9 cellular contexts compared by ENCODE assay signal in genomic region chr15:33068531-33068990, GRCh38.
DNase-seq lines count a peak whose midpoint lies in the region; ATAC-seq, FAIRE-seq and TF ChIP-seq lines count a peak whose summit lies in the region.
"Had no signal": no experiment of that assay in that cellular context is flagged by ENCODE, and none has a peak within 500 bp of the region (broad histone marks: within the 10 kb centered on the region; RNA-seq: fewer than 3 reads in every experiment).

No MANE protein-coding gene starts in this region.

- no peaks in the 10 kb centered on the region for H3K36me3 ChIP-seq in Loucy (ENCODE audit: insufficient read depth, low read length)

- H3F3A ChIP-seq in Loucy (ENCODE audit: low read depth), result no peaks in the 10 kb centered on the region

- no peak overlapping the region for H3K27ac Mint-ChIP-seq in activated CD8-positive, alpha-beta T cell treated with anti-CD3 and anti-CD28 coated beads for 36 hours

- H2AFZ ChIP-seq in Loucy (ENCODE audit: low read length), result peak overlapping the region; percentile 70; the same call in 1 of the 2 replicates

- no peaks in the 10 kb centered on the region for H3K79me2 ChIP-seq in Loucy (ENCODE audit: insufficient read depth, low read length)

- peaks cover 5% of the 10 kb centered on the region for H3K27me3 Mint-ChIP-seq in activated CD8-positive, alpha-beta T cell treated with anti-CD3 and anti-CD28 coated beads for 36 hours

- no peaks in the 10 kb centered on the region for H4K20me1 ChIP-seq in Loucy (ENCODE audit: insufficient read depth, low read length, poor library complexity, severe bottlenecking)

- no peak overlapping the region for H3K4me3 Mint-ChIP-seq in activated CD8-positive, alpha-beta T cell treated with anti-CD3 and anti-CD28 coated beads for 36 hours

- H3K4me3 ChIP-seq in Loucy (ENCODE audit: low read length, poor library complexity, severe bottlenecking), result peak overlapping the region; percentile 69

- no peak for ATAC-seq in activated CD8-positive, alpha-beta T cell treated with anti-CD3 and anti-CD28 coated beads for 36 hours
- ATAC-seq in HG02981 (IDR thresholded peaks at IDR 0.05; ENCODE audit: unreplicated experiment), result no peak

- FAIRE-seq in HTR-8/SVneo (lab: Jason Lieb, UNC), result no peak

- CTCF ChIA-PET in activated CD8-positive, alpha-beta T cell treated with anti-CD3 and anti-CD28 coated beads for 36 hours (lab: Charles Lee), result interaction anchor here (1.1 kb wide), 1 partner anchor 11 kb away, joined by 3 read pairs; no protein-coding TSS in a partner anchor

- peak overlapping the region; percentile 62 for H3K9ac ChIP-seq in Loucy (ENCODE audit: low read depth, low read length, poor library complexity, severe bottlenecking)

- intact Hi-C loops in activated CD8-positive, alpha-beta T cell treated with anti-CD3 and anti-CD28 coated beads for 36 hours (cut with micrococcal nuclease), result no loop called here
- intact Hi-C loops in posterior vena cava (cut with DNase I), result no loop called here

- H3K4me1 ChIP-seq in Loucy (ENCODE audit: insufficient read depth, low read length, poor library complexity, severe bottlenecking), result peaks cover 28% of the 10 kb centered on the region

- peak; percentile 64 for DNase-seq in AG20443 (ENCODE audit: low spot score)
- peak; percentile 74 for DNase-seq in astrocyte of the hippocampus (ENCODE audit: low read depth, low spot score)
- peak; percentile 9 for DNase-seq in medulla oblongata (ENCODE audit: extremely low spot score)
- no peak for DNase-seq in HTR-8/SVneo (ENCODE audit: insufficient read length, low spot score)
- DNase-seq in activated CD8-positive, alpha-beta T cell treated with anti-CD3 and anti-CD28 coated beads for 36 hours, result no peak
- no peak for DNase-seq in posterior vena cava (ENCODE audit: low spot score)
- DNase-seq: activated T-cell treated with anti-CD3 and anti-CD28 coated beads, Interleukin-2, amount 50 U/mL, for 4 hours had no signal

- H3K4me2 ChIP-seq in Loucy (ENCODE audit: low read depth, low read length, poor library complexity, severe bottlenecking), result peak overlapping the region; percentile 73

- H3K4me1 Mint-ChIP-seq in activated CD8-positive, alpha-beta T cell treated with anti-CD3 and anti-CD28 coated beads for 36 hours (ENCODE audit: low read depth), result peaks cover 5% of the 10 kb centered on the region

- no peaks in the 10 kb centered on the region for H3K27me3 ChIP-seq in Loucy (ENCODE audit: insufficient read depth, low read length, poor library complexity, severe bottlenecking)

- POLR2A ChIA-PET in activated CD8-positive, alpha-beta T cell treated with anti-CD3 and anti-CD28 coated beads for 36 hours (lab: Charles Lee), result no interaction called here

- H3K9me3 Mint-ChIP-seq in activated CD8-positive, alpha-beta T cell treated with anti-CD3 and anti-CD28 coated beads for 36 hours, result no peaks in the 10 kb centered on the region
- H3K9me3 Mint-ChIP-seq: activated T-cell treated with anti-CD3 and anti-CD28 coated beads, Interleukin-2, amount 50 U/mL, for 4 hours had no signal

- H3K36me3 Mint-ChIP-seq in activated CD8-positive, alpha-beta T cell treated with anti-CD3 and anti-CD28 coated beads for 36 hours (ENCODE audit: low read depth), result no peaks in the 10 kb centered on the region

- H3K9me3 ChIP-seq in Loucy (ENCODE audit: insufficient read depth, low read depth, low read length), result no peaks in the 10 kb centered on the region

- H3K9me2 ChIP-seq in Loucy (replicated peaks; ENCODE audit: low read depth, low read length), result no peaks in the 10 kb centered on the region

- no peak for TF ChIP-seq CTCF in Loucy (conservative IDR thresholded peaks at IDR 0.05; ENCODE audit: low read length)
- no peak for TF ChIP-seq CTCF in activated CD8-positive, alpha-beta T cell treated with anti-CD3 and anti-CD28 coated beads for 36 hours (IDR thresholded peaks at IDR 0.05)

Comparison
In these comparisons a context has a peak if more than half of its experiments do, and no peak if none do; other contexts are left out.
1. DNase-seq: peak in AG20443 (single experiment), astrocyte of the hippocampus (single experiment) and medulla oblongata (single experiment); none in HTR-8/SVneo (single experiment), activated CD8-positive, alpha-beta T cell treated with anti-CD3 and anti-CD28 coated beads for 36 hours (single experiment) and posterior vena cava (single experiment).